18 cellular contexts compared by ENCODE assay signal in genomic region chr7:155515318-155515717, GRCh38. TPM values are rescaled to one million over a fixed set of nuclear protein-coding genes. Genes with fewer than 3 reads are reported as not detected.
DNase-seq lines count a peak whose midpoint lies in the region; ATAC-seq and TF ChIP-seq lines count a peak whose summit lies in the region.
"Had no signal": no experiment of that assay in that cellular context is flagged by ENCODE, and none has a peak within 500 bp of the region (broad histone marks: within the 10 kb centered on the region; RNA-seq: fewer than 3 reads in every experiment).

No MANE protein-coding gene starts in this region.

- H3K27me3 ChIP-seq in upper lobe of right lung, result peaks cover 72% of the 10 kb centered on the region
- peaks cover 64% of the 10 kb centered on the region for H3K27me3 ChIP-seq in lower lobe of right lung (ENCODE audit: low read depth)

- no peak overlapping the region for H3K27ac Mint-ChIP-seq in MCF 10A (ENCODE audit: low read depth, unreplicated experiment)
- H3K27ac Mint-ChIP-seq: B cell; CD4-positive, alpha-beta T cell; CD8-positive, alpha-beta T cell had no signal

- H3K4me3 ChIP-seq in upper lobe of right lung (no peak overlapping the region), lower lobe of right lung (no peak overlapping the region)
- H3K4me3 ChIP-seq: A549; BLaER1 treated with 17β-estradiol and CSF1 and Interleukin-3, amounts not matched to agents 10 nM and 100 nM had no signal

- BruUV-seq in MCF 10A (replicated peaks; lab: Mats Ljungman, UMichigan), result no TSS peak

- H3K27me3 Mint-ChIP-seq in MCF 10A (ENCODE audit: insufficient read depth, unreplicated experiment), result peaks cover 100% of the 10 kb centered on the region

- no peak for TF ChIP-seq CTCF in upper lobe of right lung (IDR thresholded peaks at IDR 0.05)
- no peak for TF ChIP-seq CTCF in lower lobe of right lung (IDR thresholded peaks at IDR 0.05)
- no peak for TF ChIP-seq CTCF in MCF 10A (IDR thresholded peaks at IDR 0.05; ENCODE audit: unreplicated experiment)

- peak; percentile 37 for DNase-seq in islet precursor cell
- DNase-seq in mesenteric fat pad (ENCODE audit: low spot score), result peak; percentile 53
- no peak for DNase-seq in upper lobe of right lung
- DNase-seq in lower lobe of right lung, result no peak
- no peak for DNase-seq in MCF 10A (ENCODE audit: unreplicated experiment)
- DNase-seq: AML-193; Caco-2; Calu3; CD4-positive, alpha-beta T cell; CD8-positive, alpha-beta T cell; DMS79 treated with DMSO at 0.1 percent for 48 hours; GF-D8 had no signal

- H3K9me3 Mint-ChIP-seq in MCF 10A (ENCODE audit: unreplicated experiment), result no peaks in the 10 kb centered on the region
- H3K9me3 Mint-ChIP-seq: CD4-positive, alpha-beta T cell; CD8-positive, alpha-beta T cell had no signal

- no peaks in the 10 kb centered on the region for H3K4me1 Mint-ChIP-seq in MCF 10A (ENCODE audit: insufficient read depth, unreplicated experiment)

- H3K9me3 ChIP-seq in upper lobe of right lung (no peaks in the 10 kb centered on the region), lower lobe of right lung (no peaks in the 10 kb centered on the region)
- H3K9me3 ChIP-seq: A549; BLaER1 treated with 17β-estradiol and CSF1 and Interleukin-3, amounts not matched to agents 10 nM and 100 nM; Caco-2 had no signal

- CTCF ChIA-PET in MCF 10A (lab: Yijun Ruan, JAX), result interaction anchor here (0.6 kb wide), 1 partner anchor 71 kb away, joined by 3 read pairs; no protein-coding TSS in a partner anchor

- peak; percentile 19 for ATAC-seq in upper lobe of right lung
- ATAC-seq in lower lobe of right lung, result no peak
- ATAC-seq: A549; CD8-positive, alpha-beta T cell had no signal

- intact Hi-C loops in upper lobe of right lung (cut with DNase I), result no loop called here
- intact Hi-C loops in lower lobe of right lung (cut with DNase I), result no loop called here
- intact Hi-C loops in MCF 10A (cut with micrococcal nuclease), result no loop called here

- H3K36me3 ChIP-seq in upper lobe of right lung (no peaks in the 10 kb centered on the region), lower lobe of right lung (no peaks in the 10 kb centered on the region)
- H3K36me3 ChIP-seq: BLaER1 treated with 17β-estradiol and CSF1 and Interleukin-3, amounts not matched to agents 10 nM and 100 nM had no signal

- H3K27ac ChIP-seq in upper lobe of right lung (no peak overlapping the region), lower lobe of right lung (no peak overlapping the region)
- H3K27ac ChIP-seq: 22Rv1; A549; BLaER1 treated with 17β-estradiol and CSF1 and Interleukin-3, amounts not matched to agents 10 nM and 100 nM; C4-2B had no signal

- H3K4me1 ChIP-seq in upper lobe of right lung (no peaks in the 10 kb centered on the region), lower lobe of right lung (no peaks in the 10 kb centered on the region)
- H3K4me1 ChIP-seq: A549, Caco-2 had no signal

- no peaks in the 10 kb centered on the region for H3K36me3 Mint-ChIP-seq in MCF 10A (ENCODE audit: insufficient read depth, unreplicated experiment)
- H3K36me3 Mint-ChIP-seq: CD8-positive, alpha-beta T cell had no signal

- POLR2A ChIA-PET in MCF 10A (lab: Yijun Ruan, JAX), result no interaction called here

- no peak overlapping the region for H3K4me3 Mint-ChIP-seq in MCF 10A (ENCODE audit: unreplicated experiment)
- H3K4me3 Mint-ChIP-seq: B cell; CD4-positive, alpha-beta T cell; CD8-positive, alpha-beta T cell had no signal

RNA-seq across cellular contexts. Expression of gene CNPY1, which starts 31.0 kb away (rescaled TPM):
- total RNA-seq in mesenteric fat pad (not detected), upper lobe of right lung (not detected), lower lobe of right lung (not detected), MCF 10A (2022) (not detected in 2 replicates)
- total RNA-seq: A172; B cell; Caco-2; Calu3; CD4-positive, alpha-beta T cell; CD8-positive, alpha-beta T cell had no signal

RNA-seq across cellular contexts. Expression of gene EN2, which starts 57.4 kb away (rescaled TPM):
- 0.22 TPM for total RNA-seq in mesenteric fat pad
- total RNA-seq in upper lobe of right lung, result not detected
- total RNA-seq in lower lobe of right lung, result not detected
- total RNA-seq in MCF 10A (2022), result not detected in 2 replicates
- total RNA-seq: A172; B cell; CD4-positive, alpha-beta T cell; CD8-positive, alpha-beta T cell had no signal

Comparison
In these comparisons a context has a peak if more than half of its experiments do, and no peak if none do; other contexts are left out.
1. DNase-seq: peak in islet precursor cell (single experiment) and mesenteric fat pad (single experiment); none in upper lobe of right lung (single experiment), lower lobe of right lung (single experiment) and MCF 10A (single experiment).